17 cellular contexts compared by ENCODE assay signal in the genomic region with DNA sequence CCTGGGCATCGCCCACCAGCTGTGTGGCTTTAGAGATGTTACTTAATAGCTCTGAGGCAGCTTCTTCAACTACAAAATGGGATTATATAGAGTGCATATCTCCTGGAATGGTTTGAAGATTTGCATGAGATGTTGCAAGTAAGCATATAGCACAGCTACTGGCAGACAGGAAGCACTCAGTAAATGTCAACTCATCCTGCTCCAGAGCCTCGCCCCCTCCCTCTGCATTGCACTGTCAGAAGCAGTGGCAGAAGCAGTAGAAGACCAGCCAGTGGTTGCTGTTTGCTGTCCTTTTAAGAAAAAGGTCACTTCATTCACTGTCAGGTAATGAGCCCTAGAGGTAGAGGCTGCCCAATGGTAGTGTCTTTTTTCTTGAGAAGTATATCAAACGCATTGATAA.
"Had no signal": no experiment of that assay in that cellular context is flagged by ENCODE, and none has a peak within 500 bp of the region (broad histone marks: within the 10 kb centered on the region; RNA-seq: fewer than 3 reads in every experiment).

No MANE protein-coding gene starts in this region.

- H3K27ac ChIP-seq: ascending aorta, dorsolateral prefrontal cortex, prostate gland, right lobe of liver, suprapubic skin, upper lobe of right lung, WERI-Rb-1 had no signal

- H3K4me3 ChIP-seq: ascending aorta, dorsolateral prefrontal cortex, prostate gland, right lobe of liver, suprapubic skin, upper lobe of right lung had no signal

- H3K9me3 Mint-ChIP-seq: activated naive CD8-positive, alpha-beta T cell treated with anti-CD3 and anti-CD28 coated beads, Interleukin-2, amount 50 U/mL, for 24 hours; activated T-helper 1 cell treated with anti-CD3 and anti-CD28 coated beads, Interleukin-12 subunit alpha, Interleukin-12 subunit beta, Interleukin-2, Interleukin-4 antibody, amounts not matched to agents 30 ng/mL and 10 ng/mL and 1 ng/mL, durations not matched to agents 14 hours and 24 hours and 36 hours; nephron had no signal

- H3K4me1 ChIP-seq: ascending aorta, prostate gland, right lobe of liver, suprapubic skin, upper lobe of right lung had no signal

- DNase-seq: activated CD4-positive, alpha-beta T cell treated with anti-CD3 and anti-CD28 coated beads for 36 hours; activated CD8-positive, alpha-beta T cell treated with anti-CD3 and anti-CD28 coated beads, Interleukin-2, amount 10 ng/mL, durations not matched to agents 7 days and 5 days; activated naive CD4-positive, alpha-beta T cell treated with Interleukin-2 at 50 U/mL for 16 hours; activated naive CD8-positive, alpha-beta T cell treated with anti-CD3 and anti-CD28 coated beads, Interleukin-2, amount 50 U/mL, for 24 hours; dorsolateral prefrontal cortex; left cardiac atrium; right lobe of liver; stimulated activated naive CD4-positive, alpha-beta T cell; T1000; upper lobe of right lung; WERI-Rb-1 had no signal

- H3K27ac Mint-ChIP-seq: activated CD4-positive, alpha-beta T cell treated with anti-CD3 and anti-CD28 coated beads for 36 hours; activated CD8-positive, alpha-beta T cell treated with anti-CD3 and anti-CD28 coated beads, Interleukin-2, amount 10 ng/mL, durations not matched to agents 7 days and 5 days; activated naive CD8-positive, alpha-beta T cell treated with anti-CD3 and anti-CD28 coated beads, Interleukin-2, amount 50 U/mL, for 24 hours; activated T-helper 1 cell treated with anti-CD3 and anti-CD28 coated beads, Interleukin-12 subunit alpha, Interleukin-12 subunit beta, Interleukin-2, Interleukin-4 antibody, amounts not matched to agents 30 ng/mL and 10 ng/mL and 1 ng/mL, durations not matched to agents 14 hours and 24 hours and 36 hours; nephron had no signal

- H3K4me3 Mint-ChIP-seq: activated CD4-positive, alpha-beta T cell treated with anti-CD3 and anti-CD28 coated beads for 36 hours; activated CD8-positive, alpha-beta T cell treated with anti-CD3 and anti-CD28 coated beads, Interleukin-2, amount 10 ng/mL, durations not matched to agents 7 days and 5 days; activated naive CD8-positive, alpha-beta T cell treated with anti-CD3 and anti-CD28 coated beads, Interleukin-2, amount 50 U/mL, for 24 hours; activated T-helper 1 cell treated with anti-CD3 and anti-CD28 coated beads, Interleukin-12 subunit alpha, Interleukin-12 subunit beta, Interleukin-2, Interleukin-4 antibody, amounts not matched to agents 30 ng/mL and 10 ng/mL and 1 ng/mL, durations not matched to agents 14 hours and 24 hours and 36 hours; nephron had no signal

- H3K27me3 ChIP-seq: ascending aorta, dorsolateral prefrontal cortex, right lobe of liver, suprapubic skin, upper lobe of right lung had no signal

- H3K27me3 Mint-ChIP-seq: activated naive CD8-positive, alpha-beta T cell treated with anti-CD3 and anti-CD28 coated beads, Interleukin-2, amount 50 U/mL, for 24 hours had no signal

- H3K4me1 Mint-ChIP-seq: activated CD4-positive, alpha-beta T cell treated with anti-CD3 and anti-CD28 coated beads for 36 hours; activated naive CD8-positive, alpha-beta T cell treated with anti-CD3 and anti-CD28 coated beads, Interleukin-2, amount 50 U/mL, for 24 hours had no signal

- H3K9me3 ChIP-seq: ascending aorta, prostate gland, right lobe of liver, suprapubic skin, upper lobe of right lung had no signal

- ATAC-seq: activated CD4-positive, alpha-beta T cell treated with anti-CD3 and anti-CD28 coated beads for 36 hours; activated CD8-positive, alpha-beta T cell treated with anti-CD3 and anti-CD28 coated beads, Interleukin-2, amount 10 ng/mL, durations not matched to agents 7 days and 5 days; activated naive CD8-positive, alpha-beta T cell treated with anti-CD3 and anti-CD28 coated beads, Interleukin-2, amount 50 U/mL, for 24 hours; esophagus mucosa; left cardiac atrium; right lobe of liver; upper lobe of right lung had no signal

- H3K36me3 ChIP-seq: ascending aorta, prostate gland, right lobe of liver, suprapubic skin, upper lobe of right lung, WERI-Rb-1 had no signal
